11 cellular contexts compared by ENCODE assay signal in genomic region chr19:40740747-40741146, GRCh38. TPM values are rescaled to one million over a fixed set of nuclear protein-coding genes. Genes with fewer than 3 reads are reported as not detected.
DNase-seq lines count a peak whose midpoint lies in the region; ATAC-seq, FAIRE-seq and TF ChIP-seq lines count a peak whose summit lies in the region.
"Had no signal": no experiment of that assay in that cellular context is flagged by ENCODE, and none has a peak within 500 bp of the region (broad histone marks: within the 10 kb centered on the region; RNA-seq: fewer than 3 reads in every experiment).

No MANE protein-coding gene starts in this region.

- peaks cover 22% of the 10 kb centered on the region for H3K36me3 ChIP-seq in BJ (ENCODE audit: control insufficient read depth, insufficient read depth, low read length)
- peaks cover 10% of the 10 kb centered on the region for H3K36me3 ChIP-seq in astrocyte (ENCODE audit: insufficient read depth, low read length)

- DNase-seq in BJ (ENCODE audit: low read depth), result peak; percentile 65
- no peak for DNase-seq in astrocyte (ENCODE audit: low read depth)
- peak; percentile 56 for DNase-seq in left cardiac atrium
- DNase-seq in sciatic nerve (ENCODE audit: low spot score), result no peak
- no peak for DNase-seq in cortex of kidney (lab: John Stamatoyannopoulos, UW)
- DNase-seq in OCI-M1 (lab: John Stamatoyannopoulos, UW), result no peak
- no peak for DNase-seq in activated naive CD4-positive, alpha-beta T cell treated with anti-CD3 and anti-CD28 coated beads, Interleukin-2, amount 10 ng/mL, durations not matched to agents 7 days and 5 days
- DNase-seq in activated CD4-positive, alpha-beta T cell treated with anti-CD3 and anti-CD28 coated beads, Interleukin-2, amount 10 ng/mL, durations not matched to agents 7 days and 5 days, result no peak
- DNase-seq: NCI-H446 treated with DMSO at 0.1 percent for 48 hours had no signal

- H3K9ac ChIP-seq in astrocyte (ENCODE audit: low read length), result no peak overlapping the region

- H3K27ac Mint-ChIP-seq in astrocyte (ENCODE audit: unreplicated experiment), result peak overlapping the region; percentile 58
- no peak overlapping the region for H3K27ac Mint-ChIP-seq in activated naive CD4-positive, alpha-beta T cell treated with anti-CD3 and anti-CD28 coated beads, Interleukin-2, amount 10 ng/mL, durations not matched to agents 7 days and 5 days
- no peak overlapping the region for H3K27ac Mint-ChIP-seq in activated CD4-positive, alpha-beta T cell treated with anti-CD3 and anti-CD28 coated beads, Interleukin-2, amount 10 ng/mL, durations not matched to agents 7 days and 5 days

- no peaks in the 10 kb centered on the region for H3K79me2 ChIP-seq in astrocyte (ENCODE audit: insufficient read depth, low read length)

- no peak for FAIRE-seq in astrocyte (lab: Jason Lieb, UNC)

- H3K9me3 ChIP-seq in astrocyte (ENCODE audit: insufficient read depth, low read depth, low read length), result no peaks in the 10 kb centered on the region

- H3K27me3 Mint-ChIP-seq in astrocyte (ENCODE audit: low read depth, unreplicated experiment), result no peaks in the 10 kb centered on the region
- H3K27me3 Mint-ChIP-seq in activated naive CD4-positive, alpha-beta T cell treated with anti-CD3 and anti-CD28 coated beads, Interleukin-2, amount 10 ng/mL, durations not matched to agents 7 days and 5 days, result no peaks in the 10 kb centered on the region
- H3K27me3 Mint-ChIP-seq in activated CD4-positive, alpha-beta T cell treated with anti-CD3 and anti-CD28 coated beads, Interleukin-2, amount 10 ng/mL, durations not matched to agents 7 days and 5 days, result no peaks in the 10 kb centered on the region

- H3K4me2 ChIP-seq in astrocyte (ENCODE audit: low read length), result no peak overlapping the region

- no peaks in the 10 kb centered on the region for H4K20me1 ChIP-seq in astrocyte (ENCODE audit: insufficient read depth, low read length)

- TF ChIP-seq CTCF in BJ (IDR thresholded peaks at IDR 0.05; ENCODE audit: insufficient read depth, low read depth, low read length) (no peak), astrocyte (IDR thresholded peaks at IDR 0.05; ENCODE audit: insufficient read depth, low read depth, low read length) (no peak)

- H3K4me3 Mint-ChIP-seq in astrocyte (ENCODE audit: unreplicated experiment), result no peak overlapping the region
- no peak overlapping the region for H3K4me3 Mint-ChIP-seq in activated naive CD4-positive, alpha-beta T cell treated with anti-CD3 and anti-CD28 coated beads, Interleukin-2, amount 10 ng/mL, durations not matched to agents 7 days and 5 days
- H3K4me3 Mint-ChIP-seq in activated CD4-positive, alpha-beta T cell treated with anti-CD3 and anti-CD28 coated beads, Interleukin-2, amount 10 ng/mL, durations not matched to agents 7 days and 5 days, result no peak overlapping the region

- H3K4me1 Mint-ChIP-seq in astrocyte (ENCODE audit: low read depth, unreplicated experiment), result peaks cover 10% of the 10 kb centered on the region
- no peaks in the 10 kb centered on the region for H3K4me1 Mint-ChIP-seq in activated naive CD4-positive, alpha-beta T cell treated with anti-CD3 and anti-CD28 coated beads, Interleukin-2, amount 10 ng/mL, durations not matched to agents 7 days and 5 days
- H3K4me1 Mint-ChIP-seq in activated CD4-positive, alpha-beta T cell treated with anti-CD3 and anti-CD28 coated beads, Interleukin-2, amount 10 ng/mL, durations not matched to agents 7 days and 5 days, result peaks cover 5% of the 10 kb centered on the region

- no peaks in the 10 kb centered on the region for H3K27me3 ChIP-seq in BJ (ENCODE audit: control insufficient read depth, insufficient read depth, low read length)
- H3K27me3 ChIP-seq in astrocyte (ENCODE audit: insufficient read depth, low read length), result no peaks in the 10 kb centered on the region

- no peak overlapping the region for H3K27ac ChIP-seq in astrocyte (ENCODE audit: low read depth, low read length)

- peak; percentile 6 to 89 for ATAC-seq in left cardiac atrium
- peak; percentile 83 for ATAC-seq in sciatic nerve

- H3K9me3 Mint-ChIP-seq in astrocyte (ENCODE audit: unreplicated experiment), result no peaks in the 10 kb centered on the region
- no peaks in the 10 kb centered on the region for H3K9me3 Mint-ChIP-seq in activated naive CD4-positive, alpha-beta T cell treated with anti-CD3 and anti-CD28 coated beads, Interleukin-2, amount 10 ng/mL, durations not matched to agents 7 days and 5 days
- no peaks in the 10 kb centered on the region for H3K9me3 Mint-ChIP-seq in activated CD4-positive, alpha-beta T cell treated with anti-CD3 and anti-CD28 coated beads, Interleukin-2, amount 10 ng/mL, durations not matched to agents 7 days and 5 days

- no peak overlapping the region for H2AFZ ChIP-seq in astrocyte (ENCODE audit: low read depth, low read length)

- intact Hi-C loops in left cardiac atrium (cut with DNase I), result no loop called here
- intact Hi-C loops in sciatic nerve (cut with DNase I), result loop anchor here (5.0 kb wide), 1 partner anchor 1778 kb away; no protein-coding TSS in a partner anchor

- peaks cover 25% of the 10 kb centered on the region for H3K36me3 Mint-ChIP-seq in astrocyte (ENCODE audit: low read depth, unreplicated experiment)
- peaks cover 6% of the 10 kb centered on the region for H3K36me3 Mint-ChIP-seq in activated naive CD4-positive, alpha-beta T cell treated with anti-CD3 and anti-CD28 coated beads, Interleukin-2, amount 10 ng/mL, durations not matched to agents 7 days and 5 days
- H3K36me3 Mint-ChIP-seq in activated CD4-positive, alpha-beta T cell treated with anti-CD3 and anti-CD28 coated beads, Interleukin-2, amount 10 ng/mL, durations not matched to agents 7 days and 5 days (ENCODE audit: low read depth), result peaks cover 10% of the 10 kb centered on the region

- CTCF ChIA-PET in BJ (lab: Yijun Ruan, JAX), result no interaction called here
- CTCF ChIA-PET in activated naive CD4-positive, alpha-beta T cell treated with anti-CD3 and anti-CD28 coated beads, Interleukin-2, amount 10 ng/mL, durations not matched to agents 7 days and 5 days (lab: Charles Lee), result no interaction called here
- CTCF ChIA-PET in activated CD4-positive, alpha-beta T cell treated with anti-CD3 and anti-CD28 coated beads, Interleukin-2, amount 10 ng/mL, durations not matched to agents 7 days and 5 days (lab: Charles Lee), result interaction anchor here (0.6 kb wide), 1 partner anchor 52 kb away, joined by 4 read pairs; no protein-coding TSS in a partner anchor

- H3K4me3 ChIP-seq in BJ (ENCODE audit: low read depth, low read length) (no peak overlapping the region), astrocyte (ENCODE audit: insufficient read depth, low read depth, low read length) (no peak overlapping the region)

- H3K4me1 ChIP-seq in astrocyte (ENCODE audit: insufficient read depth, low read length), result peaks cover 8% of the 10 kb centered on the region

- POLR2A ChIA-PET in BJ (lab: Charles Lee), result interaction anchor here (0.5 kb wide), 1 partner anchor 16 kb away, joined by 3 read pairs; no protein-coding TSS in a partner anchor
- POLR2A ChIA-PET in activated CD4-positive, alpha-beta T cell treated with anti-CD3 and anti-CD28 coated beads, Interleukin-2, amount 10 ng/mL, durations not matched to agents 7 days and 5 days (lab: Charles Lee), result no interaction called here

RNA-seq across cellular contexts. Expression of gene ACTMAP, which starts 9.5 kb away (rescaled TPM):
- 3.9 and 5.5 TPM in 2 replicates for polyA plus RNA-seq in BJ (2011; rRNA removed)
- 5.0 and 5.8 TPM in 2 replicates for polyA minus RNA-seq in BJ (2011; rRNA and poly(A)+ RNA removed)
- total RNA-seq in astrocyte (9.6 and 10.1 TPM in 2 replicates), left cardiac atrium (1 to 10 TPM; 4.2 to 6.2 TPM), sciatic nerve (6.1 TPM)
- 10 to 100 TPM; 17.5 to 19.8 TPM for total RNA-seq in activated CD4-positive, alpha-beta T cell treated with anti-CD3 and anti-CD28 coated beads, Interleukin-2, amount 10 ng/mL, durations not matched to agents 7 days and 5 days

RNA-seq across cellular contexts. Expression of gene SNRPA, which starts 10.3 kb away (rescaled TPM):
- 92.2 and 167 TPM in 2 replicates for polyA plus RNA-seq in BJ (2011; rRNA removed)
- 90.9 and 160 TPM in 2 replicates for polyA minus RNA-seq in BJ (2011; rRNA and poly(A)+ RNA removed)
- total RNA-seq in astrocyte (60.0 and 67.0 TPM in 2 replicates), left cardiac atrium (10 to 100 TPM; 23.1 to 34.9 TPM), sciatic nerve (58.3 TPM)
- total RNA-seq in activated CD4-positive, alpha-beta T cell treated with anti-CD3 and anti-CD28 coated beads, Interleukin-2, amount 10 ng/mL, durations not matched to agents 7 days and 5 days, result 100 to 1,000 TPM; 149 to 182 TPM

RNA-seq across cellular contexts. Expression of gene ITPKC, which starts 23.8 kb away (rescaled TPM):
- polyA plus RNA-seq in BJ (2011; rRNA removed), result 8.9 and 11.9 TPM in 2 replicates
- 10.0 and 16.4 TPM in 2 replicates for polyA minus RNA-seq in BJ (2011; rRNA and poly(A)+ RNA removed)
- 19.0 and 19.7 TPM in 2 replicates for total RNA-seq in astrocyte
- total RNA-seq in left cardiac atrium, result 10 to 100 TPM; 12.4 to 17.6 TPM
- total RNA-seq in sciatic nerve, result 26.2 TPM
- total RNA-seq in activated CD4-positive, alpha-beta T cell treated with anti-CD3 and anti-CD28 coated beads, Interleukin-2, amount 10 ng/mL, durations not matched to agents 7 days and 5 days, result 1 to 10 TPM; 4.8 TPM

RNA-seq across cellular contexts. Expression of gene COQ8B, which starts 24.1 kb away (rescaled TPM):
- polyA plus RNA-seq in BJ (2011; rRNA removed), result 22.7 and 35.3 TPM in 2 replicates
- polyA minus RNA-seq in BJ (2011; rRNA and poly(A)+ RNA removed), result 15.0 and 20.8 TPM in 2 replicates
- total RNA-seq in astrocyte (26.0 and 29.4 TPM in 2 replicates), left cardiac atrium (10 to 100 TPM; 20.1 to 32.0 TPM), sciatic nerve (45.4 TPM)
- total RNA-seq in activated CD4-positive, alpha-beta T cell treated with anti-CD3 and anti-CD28 coated beads, Interleukin-2, amount 10 ng/mL, durations not matched to agents 7 days and 5 days, result 10 to 100 TPM; 23.4 to 33.5 TPM

RNA-seq across cellular contexts. Expression of gene MIA, which starts 34.6 kb away (rescaled TPM):
- not detected in 2 replicates for polyA plus RNA-seq in BJ (2011; rRNA removed)
- not detected in 2 replicates for polyA minus RNA-seq in BJ (2011; rRNA and poly(A)+ RNA removed)
- 2.5 TPM in 2 replicates for total RNA-seq in astrocyte
- total RNA-seq in left cardiac atrium, result 1 to 10 TPM in 1 of 2 donors, under 1 TPM in 1; 0.97 to 1.8 TPM
- total RNA-seq in sciatic nerve, result 173 TPM
- total RNA-seq in activated CD4-positive, alpha-beta T cell treated with anti-CD3 and anti-CD28 coated beads, Interleukin-2, amount 10 ng/mL, durations not matched to agents 7 days and 5 days, result under 1 TPM in 1 of 2 experiments, not detected in 1; 0.89 TPM
- total RNA-seq: kidney epithelial cell, LHCN-M2 had no signal

Comparison
In these comparisons a context has a peak if more than half of its experiments do, and no peak if none do; other contexts are left out.
1. DNase-seq: peak in BJ (single experiment) and left cardiac atrium (single experiment); none in astrocyte (single experiment), sciatic nerve (single experiment), cortex of kidney (single experiment), OCI-M1 (single experiment), activated naive CD4-positive, alpha-beta T cell treated with anti-CD3 and anti-CD28 coated beads, Interleukin-2, amount 10 ng/mL, durations not matched to agents 7 days and 5 days (single experiment) and activated CD4-positive, alpha-beta T cell treated with anti-CD3 and anti-CD28 coated beads, Interleukin-2, amount 10 ng/mL, durations not matched to agents 7 days and 5 days (single experiment).